1 cellular context compared by ENCODE assay signal in the genomic region with DNA sequence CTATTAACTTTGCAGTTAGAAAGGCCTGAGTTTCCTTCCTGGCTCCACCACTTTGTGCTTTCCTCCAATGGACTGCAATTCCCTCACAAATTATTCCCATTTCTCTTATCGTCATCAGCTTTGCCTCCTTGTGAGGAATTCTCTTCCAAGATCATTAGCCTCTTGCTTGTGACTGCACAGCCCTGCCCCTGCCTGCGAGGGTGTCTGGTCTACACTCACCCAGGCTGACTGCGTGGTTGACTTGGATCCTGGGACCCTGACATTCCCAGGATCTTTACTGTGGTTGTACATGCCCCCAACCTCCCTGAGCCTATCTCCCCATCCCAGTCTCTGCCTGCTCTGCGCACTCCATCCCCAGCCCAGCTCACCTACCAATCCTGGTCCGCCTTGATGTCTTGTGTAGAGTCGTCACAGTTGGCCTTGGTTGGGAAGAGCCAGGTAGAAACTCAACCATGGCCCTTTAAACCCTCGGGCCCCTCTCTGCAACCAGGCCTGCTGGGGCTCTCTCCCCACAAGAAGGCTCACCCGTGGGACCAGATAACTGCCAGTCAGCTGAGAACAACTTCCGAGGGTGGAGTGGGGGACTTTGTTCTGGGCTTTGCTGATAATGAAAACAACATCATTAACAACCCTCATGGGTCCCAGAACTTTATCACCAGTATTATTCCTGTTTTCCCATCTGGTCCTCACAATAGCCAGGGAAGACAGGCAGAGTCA.
TF ChIP-seq lines count a peak whose summit lies in the region.

Gene OR2AT4, minus strand, starts transcription at position 421 of the 717 bp plus-strand sequence.

TF ChIP-seq in K562, 482 proteins besides CTCF, POLR2A, EP300 and RAD21 (continued from another document):
- TF ChIP-seq, protein P1, sequence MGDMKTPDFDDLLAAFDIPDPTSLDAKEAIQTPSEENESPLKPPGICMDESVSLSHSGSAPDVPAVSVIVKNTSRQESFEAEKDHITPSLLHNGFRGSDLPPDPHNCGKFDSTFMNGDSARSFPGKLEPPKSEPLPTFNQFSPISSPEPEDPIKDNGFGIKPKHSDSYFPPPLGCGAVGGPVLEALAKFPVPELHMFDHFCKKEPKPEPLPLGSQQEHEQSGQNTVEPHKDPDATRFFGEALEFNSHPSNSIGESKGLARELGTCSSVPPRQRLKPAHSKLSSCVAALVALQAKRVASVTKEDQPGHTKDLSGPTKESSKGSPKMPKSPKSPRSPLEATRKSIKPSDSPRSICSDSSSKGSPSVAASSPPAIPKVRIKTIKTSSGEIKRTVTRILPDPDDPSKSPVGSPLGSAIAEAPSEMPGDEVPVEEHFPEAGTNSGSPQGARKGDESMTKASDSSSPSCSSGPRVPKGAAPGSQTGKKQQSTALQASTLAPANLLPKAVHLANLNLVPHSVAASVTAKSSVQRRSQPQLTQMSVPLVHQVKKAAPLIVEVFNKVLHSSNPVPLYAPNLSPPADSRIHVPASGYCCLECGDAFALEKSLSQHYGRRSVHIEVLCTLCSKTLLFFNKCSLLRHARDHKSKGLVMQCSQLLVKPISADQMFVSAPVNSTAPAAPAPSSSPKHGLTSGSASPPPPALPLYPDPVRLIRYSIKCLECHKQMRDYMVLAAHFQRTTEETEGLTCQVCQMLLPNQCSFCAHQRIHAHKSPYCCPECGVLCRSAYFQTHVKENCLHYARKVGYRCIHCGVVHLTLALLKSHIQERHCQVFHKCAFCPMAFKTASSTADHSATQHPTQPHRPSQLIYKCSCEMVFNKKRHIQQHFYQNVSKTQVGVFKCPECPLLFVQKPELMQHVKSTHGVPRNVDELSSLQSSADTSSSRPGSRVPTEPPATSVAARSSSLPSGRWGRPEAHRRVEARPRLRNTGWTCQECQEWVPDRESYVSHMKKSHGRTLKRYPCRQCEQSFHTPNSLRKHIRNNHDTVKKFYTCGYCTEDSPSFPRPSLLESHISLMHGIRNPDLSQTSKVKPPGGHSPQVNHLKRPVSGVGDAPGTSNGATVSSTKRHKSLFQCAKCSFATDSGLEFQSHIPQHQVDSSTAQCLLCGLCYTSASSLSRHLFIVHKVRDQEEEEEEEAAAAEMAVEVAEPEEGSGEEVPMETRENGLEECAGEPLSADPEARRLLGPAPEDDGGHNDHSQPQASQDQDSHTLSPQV (IDR thresholded peaks at IDR 0.05) = peak; percentile 76
- TF ChIP-seq NR2C1 (IDR thresholded peaks at IDR 0.05) = no peak
- no peak for TF ChIP-seq NR2C1 (tag; IDR thresholded peaks at IDR 0.05)
- TF ChIP-seq, protein P2, sequence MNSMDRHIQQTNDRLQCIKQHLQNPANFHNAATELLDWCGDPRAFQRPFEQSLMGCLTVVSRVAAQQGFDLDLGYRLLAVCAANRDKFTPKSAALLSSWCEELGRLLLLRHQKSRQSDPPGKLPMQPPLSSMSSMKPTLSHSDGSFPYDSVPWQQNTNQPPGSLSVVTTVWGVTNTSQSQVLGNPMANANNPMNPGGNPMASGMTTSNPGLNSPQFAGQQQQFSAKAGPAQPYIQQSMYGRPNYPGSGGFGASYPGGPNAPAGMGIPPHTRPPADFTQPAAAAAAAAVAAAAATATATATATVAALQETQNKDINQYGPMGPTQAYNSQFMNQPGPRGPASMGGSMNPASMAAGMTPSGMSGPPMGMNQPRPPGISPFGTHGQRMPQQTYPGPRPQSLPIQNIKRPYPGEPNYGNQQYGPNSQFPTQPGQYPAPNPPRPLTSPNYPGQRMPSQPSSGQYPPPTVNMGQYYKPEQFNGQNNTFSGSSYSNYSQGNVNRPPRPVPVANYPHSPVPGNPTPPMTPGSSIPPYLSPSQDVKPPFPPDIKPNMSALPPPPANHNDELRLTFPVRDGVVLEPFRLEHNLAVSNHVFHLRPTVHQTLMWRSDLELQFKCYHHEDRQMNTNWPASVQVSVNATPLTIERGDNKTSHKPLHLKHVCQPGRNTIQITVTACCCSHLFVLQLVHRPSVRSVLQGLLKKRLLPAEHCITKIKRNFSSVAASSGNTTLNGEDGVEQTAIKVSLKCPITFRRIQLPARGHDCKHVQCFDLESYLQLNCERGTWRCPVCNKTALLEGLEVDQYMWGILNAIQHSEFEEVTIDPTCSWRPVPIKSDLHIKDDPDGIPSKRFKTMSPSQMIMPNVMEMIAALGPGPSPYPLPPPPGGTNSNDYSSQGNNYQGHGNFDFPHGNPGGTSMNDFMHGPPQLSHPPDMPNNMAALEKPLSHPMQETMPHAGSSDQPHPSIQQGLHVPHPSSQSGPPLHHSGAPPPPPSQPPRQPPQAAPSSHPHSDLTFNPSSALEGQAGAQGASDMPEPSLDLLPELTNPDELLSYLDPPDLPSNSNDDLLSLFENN (IDR thresholded peaks at IDR 0.05; ENCODE audit: low read depth in 2 of 2, low read length in 2 of 2) = peak in 1 of 2 experiments; percentile 81; a peak in 2 of 4 replicates
- TF ChIP-seq, protein P3, sequence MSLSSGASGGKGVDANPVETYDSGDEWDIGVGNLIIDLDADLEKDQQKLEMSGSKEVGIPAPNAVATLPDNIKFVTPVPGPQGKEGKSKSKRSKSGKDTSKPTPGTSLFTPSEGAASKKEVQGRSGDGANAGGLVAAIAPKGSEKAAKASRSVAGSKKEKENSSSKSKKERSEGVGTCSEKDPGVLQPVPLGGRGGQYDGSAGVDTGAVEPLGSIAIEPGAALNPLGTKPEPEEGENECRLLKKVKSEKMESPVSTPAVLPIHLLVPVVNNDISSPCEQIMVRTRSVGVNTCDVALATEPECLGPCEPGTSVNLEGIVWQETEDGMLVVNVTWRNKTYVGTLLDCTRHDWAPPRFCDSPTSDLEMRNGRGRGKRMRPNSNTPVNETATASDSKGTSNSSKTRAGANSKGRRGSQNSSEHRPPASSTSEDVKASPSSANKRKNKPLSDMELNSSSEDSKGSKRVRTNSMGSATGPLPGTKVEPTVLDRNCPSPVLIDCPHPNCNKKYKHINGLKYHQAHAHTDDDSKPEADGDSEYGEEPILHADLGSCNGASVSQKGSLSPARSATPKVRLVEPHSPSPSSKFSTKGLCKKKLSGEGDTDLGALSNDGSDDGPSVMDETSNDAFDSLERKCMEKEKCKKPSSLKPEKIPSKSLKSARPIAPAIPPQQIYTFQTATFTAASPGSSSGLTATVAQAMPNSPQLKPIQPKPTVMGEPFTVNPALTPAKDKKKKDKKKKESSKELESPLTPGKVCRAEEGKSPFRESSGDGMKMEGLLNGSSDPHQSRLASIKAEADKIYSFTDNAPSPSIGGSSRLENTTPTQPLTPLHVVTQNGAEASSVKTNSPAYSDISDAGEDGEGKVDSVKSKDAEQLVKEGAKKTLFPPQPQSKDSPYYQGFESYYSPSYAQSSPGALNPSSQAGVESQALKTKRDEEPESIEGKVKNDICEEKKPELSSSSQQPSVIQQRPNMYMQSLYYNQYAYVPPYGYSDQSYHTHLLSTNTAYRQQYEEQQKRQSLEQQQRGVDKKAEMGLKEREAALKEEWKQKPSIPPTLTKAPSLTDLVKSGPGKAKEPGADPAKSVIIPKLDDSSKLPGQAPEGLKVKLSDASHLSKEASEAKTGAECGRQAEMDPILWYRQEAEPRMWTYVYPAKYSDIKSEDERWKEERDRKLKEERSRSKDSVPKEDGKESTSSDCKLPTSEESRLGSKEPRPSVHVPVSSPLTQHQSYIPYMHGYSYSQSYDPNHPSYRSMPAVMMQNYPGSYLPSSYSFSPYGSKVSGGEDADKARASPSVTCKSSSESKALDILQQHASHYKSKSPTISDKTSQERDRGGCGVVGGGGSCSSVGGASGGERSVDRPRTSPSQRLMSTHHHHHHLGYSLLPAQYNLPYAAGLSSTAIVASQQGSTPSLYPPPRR (CRISPR knock-in tag; IDR thresholded peaks at IDR 0.05; ENCODE audit: borderline replicate concordance) = peak; percentile 54; the same call in 1 of the 2 replicates
- no peak for TF ChIP-seq RBM17 (IDR thresholded peaks at IDR 0.05; ENCODE audit: borderline replicate concordance, low read depth, low read length)
- peak; percentile 57 to 88; a peak in 3 of 4 replicates for TF ChIP-seq TBL1XR1 (IDR thresholded peaks at IDR 0.05; ENCODE audit: low read length in 2 of 2)
- peak in 1 of 2 experiments; percentile 63; a peak in 3 of 4 replicates for TF ChIP-seq MAZ (CRISPR knock-in tag; conservative IDR thresholded peaks at IDR 0.05 in 1 of 2, IDR thresholded peaks at IDR 0.05 in 1 of 2)
- TF ChIP-seq NR4A1 (CRISPR knock-in tag; IDR thresholded peaks at IDR 0.05) = no peak
- TF ChIP-seq NR4A1 (tag; IDR thresholded peaks at IDR 0.05) = peak; percentile 51; the same call in 1 of the 2 replicates
- peak; percentile 29; the same call in 1 of the 2 replicates for TF ChIP-seq MTA1 (IDR thresholded peaks at IDR 0.05; ENCODE audit: borderline replicate concordance)
- peak; percentile 70; the same call in 1 of the 2 replicates for TF ChIP-seq FOSL1 (tag; conservative IDR thresholded peaks at IDR 0.05)
- 0 out of 2 replicates have a peak, but pooled peaks have one; percentile 30 for TF ChIP-seq ZNF707 (CRISPR knock-in tag; conservative IDR thresholded peaks at IDR 0.05)
- TF ChIP-seq SP1 (CRISPR knock-in tag; IDR thresholded peaks at IDR 0.05) = 0 out of 2 replicates have a peak, but pooled peaks have one; percentile 55
- TF ChIP-seq NCOA1 (IDR thresholded peaks at IDR 0.05; ENCODE audit: low read depth) = peak; percentile 22; the same call in 1 of the 2 replicates
- TF ChIP-seq TAL1 (IDR thresholded peaks at IDR 0.05) = peak; percentile 79
- TF ChIP-seq ELF4 (CRISPR knock-in tag; IDR thresholded peaks at IDR 0.05) = peak; percentile 65; the same call in 1 of the 2 replicates
- TF ChIP-seq SUPT5H (IDR thresholded peaks at IDR 0.05) = peak; percentile 43; the same call in 1 of the 2 replicates
- TF ChIP-seq HDGF (IDR thresholded peaks at IDR 0.05) = peak; percentile 18
- no peak for TF ChIP-seq NCOA4 (IDR thresholded peaks at IDR 0.05; ENCODE audit: partially characterized antibody)
- TF ChIP-seq CREB1 (IDR thresholded peaks at IDR 0.05) = peak; percentile 58; the same call in 1 of the 2 replicates
- no peak for TF ChIP-seq CREB1 (CRISPR knock-in tag; IDR thresholded peaks at IDR 0.05)
- peak; percentile 96 for TF ChIP-seq CBFA2T3 (IDR thresholded peaks at IDR 0.05)
- peak; percentile 91 for TF ChIP-seq ETV5 (CRISPR knock-in tag; IDR thresholded peaks at IDR 0.05; ENCODE audit: low read depth)
- TF ChIP-seq, protein P4, sequence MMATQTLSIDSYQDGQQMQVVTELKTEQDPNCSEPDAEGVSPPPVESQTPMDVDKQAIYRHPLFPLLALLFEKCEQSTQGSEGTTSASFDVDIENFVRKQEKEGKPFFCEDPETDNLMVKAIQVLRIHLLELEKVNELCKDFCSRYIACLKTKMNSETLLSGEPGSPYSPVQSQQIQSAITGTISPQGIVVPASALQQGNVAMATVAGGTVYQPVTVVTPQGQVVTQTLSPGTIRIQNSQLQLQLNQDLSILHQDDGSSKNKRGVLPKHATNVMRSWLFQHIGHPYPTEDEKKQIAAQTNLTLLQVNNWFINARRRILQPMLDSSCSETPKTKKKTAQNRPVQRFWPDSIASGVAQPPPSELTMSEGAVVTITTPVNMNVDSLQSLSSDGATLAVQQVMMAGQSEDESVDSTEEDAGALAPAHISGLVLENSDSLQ (IDR thresholded peaks at IDR 0.05) = peak; percentile 70; the same call in 1 of the 2 replicates
- TF ChIP-seq ZBED1 (IDR thresholded peaks at IDR 0.05) = no peak
